ENCODE assay signal across 1 cellular context in genomic region chr14:20409226-20409625, GRCh38.
TF ChIP-seq lines count a peak whose summit lies in the region.

No MANE protein-coding gene starts in this region.

TF ChIP-seq in HCT116, 20 proteins besides CTCF, POLR2A, EP300 and RAD21 (continued from another document):
- TF ChIP-seq REST (IDR thresholded peaks at IDR 0.05; ENCODE audit: low read depth) (no peak), SIN3A (IDR thresholded peaks at IDR 0.05; ENCODE audit: low read depth) (no peak), TCF7L2 (IDR thresholded peaks at IDR 0.05; ENCODE audit: borderline replicate concordance, extremely low read depth, insufficient read depth, insufficient read length) (no peak), ZFX (IDR thresholded peaks at IDR 0.05) (no peak)
